ENCODE assay signal across 1 cellular context in the genomic region with DNA sequence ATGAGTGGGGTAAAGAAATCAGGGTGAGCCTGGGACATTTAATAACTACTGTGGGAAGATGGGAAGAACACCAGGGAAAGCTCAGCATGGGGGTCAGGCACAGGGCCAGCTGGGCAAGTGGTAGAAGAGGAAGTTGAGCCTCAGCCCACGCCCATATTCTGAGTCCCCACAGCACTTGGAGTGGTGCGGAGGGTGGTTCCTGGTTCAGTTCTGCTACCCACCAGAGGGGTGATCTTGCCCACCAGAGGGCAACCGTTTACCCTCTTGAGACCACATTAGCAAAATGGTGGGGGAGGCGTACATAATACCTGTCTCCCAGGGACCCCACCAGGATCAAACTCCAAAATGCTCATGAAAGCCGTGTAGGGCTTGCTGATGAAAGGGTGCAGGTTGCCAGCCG.
TF ChIP-seq lines count a peak whose summit lies in the region.

No MANE protein-coding gene starts in this region.

TF ChIP-seq in GM23338, 12 proteins besides CTCF, POLR2A, EP300 and RAD21 (continued from another document):
- TF ChIP-seq ETS1 (IDR thresholded peaks at IDR 0.05) (no peak), ZNF114 (CRISPR knock-in tag; IDR thresholded peaks at IDR 0.05) (no peak)
